In genomic region chr14:49892636-49893308, GRCh38 we compare ENCODE assay signal across 8 cellular contexts. TPM values are rescaled to one million over a fixed set of nuclear protein-coding genes. Genes with fewer than 3 reads are reported as not detected.
DNase-seq lines count a peak whose midpoint lies in the region; ATAC-seq and TF ChIP-seq lines count a peak whose summit lies in the region.

Gene ARF6 (plus strand): TSS chr14:49893082. CDS start chr14:49893737, 655 bp downstream.

- no peaks in the 10 kb centered on the region for H3K9me3 ChIP-seq in right cardiac atrium (ENCODE audit: control insufficient read depth, low read length)
- no peaks in the 10 kb centered on the region for H3K9me3 ChIP-seq in vagina

- H3K27ac ChIP-seq in right cardiac atrium (ENCODE audit: low read length) (peak within 1 kb of the TSS; percentile 98), vagina (peak within 1 kb of the TSS; percentile 100)

- H3K27me3 ChIP-seq in right cardiac atrium (ENCODE audit: control insufficient read depth, insufficient read depth) (no peaks in the 10 kb centered on the region), vagina (no peaks in the 10 kb centered on the region)

- peak; percentile 95 to 99 for DNase-seq in NCI-H187 (lab: John Stamatoyannopoulos, UW)
- peak; percentile 91 to 98 (median 94) for DNase-seq in T-helper 2 cell
- DNase-seq in anterior cingulate cortex (lab: John Stamatoyannopoulos, UW), result peak; percentile 64 to 98 (median 96)
- peak; percentile 99 to 100 (median 100) for DNase-seq in right cardiac atrium
- peak; percentile 98 for DNase-seq in putamen (ENCODE audit: low spot score)
- peak; percentile 97 to 98 for DNase-seq in vagina (ENCODE audit: extremely low spot score in 2 of 2)

- whole genome bisulfite sequencing in right cardiac atrium, result under 1% methylated on average over 66 of the region's 66 CpGs

- TF ChIP-seq POLR2A in vagina (IDR thresholded peaks at IDR 0.05), result peak; percentile 60 to 93

- peak; percentile 86 for ATAC-seq in GM18498 (IDR thresholded peaks at IDR 0.05; ENCODE audit: unreplicated experiment)
- peak; percentile 83 for ATAC-seq in HG02938 (IDR thresholded peaks at IDR 0.05; ENCODE audit: unreplicated experiment)
- ATAC-seq in right cardiac atrium, result peak; percentile 98 to 99

- no peak for TF ChIP-seq CTCF in vagina (IDR thresholded peaks at IDR 0.05)

- H3K4me1 ChIP-seq in right cardiac atrium (ENCODE audit: control insufficient read depth, insufficient read depth, low read length) (peaks cover 2% of the 10 kb centered on the region), vagina (peaks cover 49% of the 10 kb centered on the region)

- H3K4me3 ChIP-seq in right cardiac atrium (ENCODE audit: low read length) (peak within 1 kb of the TSS; percentile 95), vagina (peak within 1 kb of the TSS; percentile 89 to 95)

- H3K36me3 ChIP-seq in vagina, result peaks cover 0 to 6% of the 10 kb centered on the region in 2 donors

- intact Hi-C loops in right cardiac atrium (cut with DNase I) (loop anchor here in 2 of 4 donors (5.0 to 10.0 kb wide), 2 partner anchors 110 to 212 kb away; no protein-coding TSS in a partner anchor), vagina (cut with DNase I) (loop anchor here (5.0 to 10.0 kb wide), 2 partner anchors 110 to 212 kb away; no protein-coding TSS in a partner anchor)

RNA-seq across cellular contexts. Expression of gene ARF6, which starts in this region (rescaled TPM):
- total RNA-seq in right cardiac atrium (10 to 100 TPM; 25.3 to 34.6 (median 28.2) TPM), vagina (48.6 TPM)
- 16.5 TPM for polyA plus RNA-seq in right cardiac atrium

Comparison
In these comparisons a context has a peak if more than half of its experiments do, and no peak if none do; other contexts are left out.
1. Peak in every context shown above with its lines: DNase-seq, ATAC-seq, H3K4me3 ChIP-seq and H3K27ac ChIP-seq.